Comparison of ENCODE assay signal across 9 cellular contexts in genomic region chr12:14396071-14396470, GRCh38. TPM values are rescaled to one million over a fixed set of nuclear protein-coding genes. Genes with fewer than 3 reads are reported as not detected.
DNase-seq lines count a peak whose midpoint lies in the region; ATAC-seq and TF ChIP-seq lines count a peak whose summit lies in the region.
"Had no signal": no experiment of that assay in that cellular context is flagged by ENCODE, and none has a peak within 500 bp of the region (broad histone marks: within the 10 kb centered on the region; RNA-seq: fewer than 3 reads in every experiment).

No MANE protein-coding gene starts in this region.

- H3K9me3 ChIP-seq in mammary epithelial cell (replicated peaks; ENCODE audit: insufficient read depth, low read length): no peaks in the 10 kb centered on the region

- peaks cover 25% of the 10 kb centered on the region for H3K4me1 ChIP-seq in mammary epithelial cell (ENCODE audit: insufficient read depth, low read length)

- peak overlapping the region; percentile 53 for H3K4me3 Mint-ChIP-seq in memory B cell

- H3K27me3 Mint-ChIP-seq in memory B cell: no peaks in the 10 kb centered on the region
- H3K27me3 Mint-ChIP-seq: naive B cell had no signal

- dilution Hi-C loops in mammary epithelial cell (cut with HindIII; ENCODE audit: low sequenced_read_pairs): no loop called here

- DNase-seq in GM13977 (ENCODE audit: low spot score) (peak; percentile 47), MV-4-11 (lab: John Stamatoyannopoulos, UW) (peak; percentile 63), memory B cell (ENCODE audit: low spot score in 2 of 2) (no peak), AML-193 (lab: John Stamatoyannopoulos, UW) (no peak), HPDE6-E6E7 (ENCODE audit: extremely low spot score) (no peak), mammary epithelial cell (no peak)
- DNase-seq in stimulated activated CD4-positive, alpha-beta T cell treated with anti-CD3 and anti-CD28 coated beads, Interleukin-4, amount 100 ng/mL, for 4 hours: no peak
- DNase-seq: naive B cell had no signal

- H3K36me3 Mint-ChIP-seq in memory B cell: peaks cover 27% of the 10 kb centered on the region

- no peak overlapping the region for H2AFZ ChIP-seq in mammary epithelial cell (ENCODE audit: low read depth, low read length)

- no TSS peak for BruUV-seq in mammary epithelial cell (replicated peaks; lab: Mats Ljungman, UMichigan)

- no peaks in the 10 kb centered on the region for H3K27me3 ChIP-seq in mammary epithelial cell (ENCODE audit: insufficient read depth, low read length)

- H3K4me1 Mint-ChIP-seq in memory B cell: peaks cover 39% of the 10 kb centered on the region

- no peak overlapping the region for H3K4me2 ChIP-seq in mammary epithelial cell (ENCODE audit: insufficient read depth, low read depth, low read length)

- peak overlapping the region; percentile 71 for H3K27ac Mint-ChIP-seq in memory B cell

- no peak overlapping the region for H3K27ac ChIP-seq in mammary epithelial cell (ENCODE audit: insufficient read depth, low read depth, low read length)

- H4K20me1 ChIP-seq in mammary epithelial cell (ENCODE audit: insufficient read depth, low read length): no peaks in the 10 kb centered on the region

- H3K4me3 ChIP-seq in mammary epithelial cell (replicated peaks in 1 of 3; ENCODE audit: insufficient read depth in 1 of 3, low read depth in 2 of 3, low read length in 3 of 3): no peak overlapping the region

- peaks cover 86% of the 10 kb centered on the region for H3K79me2 ChIP-seq in mammary epithelial cell (ENCODE audit: insufficient read depth, low read length)

- in situ Hi-C loops in GM13977 (cut with MboI; ENCODE audit: low pct_unique_long_range_greater_than_20kb, low sequenced_read_pairs, unreplicated experiment) (no loop called here), mammary epithelial cell (cut with MboI; ENCODE audit: low sequenced_read_pairs in 2 of 2) (no loop called here)

- no peak for TF ChIP-seq CTCF in GM13977 (IDR thresholded peaks at IDR 0.05; ENCODE audit: extremely low read depth, insufficient read depth, missing control alignments)
- no peak for TF ChIP-seq CTCF in mammary epithelial cell (conservative IDR thresholded peaks at IDR 0.05 in 1 of 2, IDR thresholded peaks at IDR 0.05 in 1 of 2; ENCODE audit: extremely low read depth in 1 of 2, insufficient read depth in 1 of 2, low read depth in 1 of 2, low read length in 2 of 2)

- CTCF ChIA-PET in mammary epithelial cell (lab: Charles Lee; ENCODE audit: low non-redundant PET): no interaction called here

- intact Hi-C loops in mammary epithelial cell (cut with micrococcal nuclease): no loop called here

- ATAC-seq in GM21526 (IDR thresholded peaks at IDR 0.05; ENCODE audit: low FRiP score, unreplicated experiment) (peak; percentile 50), memory B cell (ENCODE audit: low read depth) (peak; percentile 19)

- peaks cover 8% of the 10 kb centered on the region for H3K9me3 Mint-ChIP-seq in memory B cell

- H3K36me3 ChIP-seq in mammary epithelial cell (ENCODE audit: insufficient read depth, low read length): no peaks in the 10 kb centered on the region

- 100% methylated on average over 1 of the region's 1 CpG for WGBS in mammary epithelial cell (ENCODE audit: low coverage, missing lambda C conversion rate)

- no peak overlapping the region for H3K9ac ChIP-seq in mammary epithelial cell (ENCODE audit: insufficient read depth, low read length)

RNA-seq across cellular contexts. Expression of gene ATF7IP, which starts 30.6 kb away (rescaled TPM):
- total RNA-seq in mammary epithelial cell: 10 to 100 TPM; 33.3 to 41.0 TPM
- 8.2 TPM for polyA plus RNA-seq in mammary epithelial cell
- 59.9 TPM for polyA minus RNA-seq in mammary epithelial cell

Comparison
In these comparisons a context has a peak if more than half of its experiments do, and no peak if none do; other contexts are left out.
1. DNase-seq: peak in GM13977 (single experiment) and MV-4-11 (single experiment); none in memory B cell (0 of 2), AML-193 (0 of 2), stimulated activated CD4-positive, alpha-beta T cell treated with anti-CD3 and anti-CD28 coated beads, Interleukin-4, amount 100 ng/mL, for 4 hours (0 of 2), HPDE6-E6E7 (single experiment) and mammary epithelial cell (single experiment).